ENCODE assay signal across 17 cellular contexts in the genomic region with DNA sequence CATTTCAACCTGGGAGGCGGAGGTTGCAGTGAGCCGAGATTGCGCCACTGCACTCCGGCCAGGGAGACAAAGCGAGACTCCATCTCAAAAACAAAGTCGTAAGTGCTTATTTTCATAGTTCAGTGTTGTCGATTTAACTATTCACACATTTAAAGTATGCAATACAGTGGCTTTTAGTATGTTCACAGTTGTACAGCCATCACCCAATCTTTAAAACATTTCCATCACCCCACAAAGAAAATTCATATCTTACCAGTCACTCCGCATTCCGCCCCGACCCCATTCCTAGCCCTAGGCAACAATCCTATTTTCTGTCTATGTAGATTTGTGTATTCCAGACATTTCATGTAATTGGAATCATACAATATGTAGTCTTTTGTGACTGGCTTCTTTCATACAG. TPM values are rescaled to one million over a fixed set of nuclear protein-coding genes. Genes with fewer than 3 reads are reported as not detected.
DNase-seq lines count a peak whose midpoint lies in the region; ATAC-seq and TF ChIP-seq lines count a peak whose summit lies in the region.
"Had no signal": no experiment of that assay in that cellular context is flagged by ENCODE, and none has a peak within 500 bp of the region (broad histone marks: within the 10 kb centered on the region; RNA-seq: fewer than 3 reads in every experiment).

No MANE protein-coding gene starts in this region.

- H4K8ac ChIP-seq in mesendoderm (ENCODE audit: low read depth, low read length) = no peak overlapping the region

- H3K27ac Mint-ChIP-seq in CD14-positive monocyte (peak overlapping the region in 5 of 7 donors; percentile 3 to 43 (median 10)), T-helper 17 cell (no peak overlapping the region)
- H3K27ac Mint-ChIP-seq in activated CD4-positive, alpha-beta memory T cell treated with anti-CD3 and anti-CD28 coated beads, Interleukin-2, amount 10 ng/mL, durations not matched to agents 7 days and 5 days = peak overlapping the region; percentile 41
- no peak overlapping the region for H3K27ac Mint-ChIP-seq in effector memory CD8-positive, alpha-beta T cell

- H3K4me1 ChIP-seq in mesendoderm (ENCODE audit: control insufficient read depth, low read depth, low read length) = no peaks in the 10 kb centered on the region

- no peak overlapping the region for H2BK15ac ChIP-seq in mesendoderm (replicated peaks; ENCODE audit: low read depth)

- no peaks in the 10 kb centered on the region for H3K9me3 ChIP-seq in T-helper 17 cell (ENCODE audit: control insufficient read depth, low read length, poor library complexity, severe bottlenecking)
- H3K9me3 ChIP-seq: heart right ventricle had no signal

- H3K4me1 Mint-ChIP-seq in CD14-positive monocyte (peaks cover 19% of the 10 kb centered on the region), T-helper 17 cell (peaks cover 46% of the 10 kb centered on the region)
- H3K4me1 Mint-ChIP-seq in activated CD4-positive, alpha-beta memory T cell treated with anti-CD3 and anti-CD28 coated beads, Interleukin-2, amount 10 ng/mL, durations not matched to agents 7 days and 5 days = peaks cover 50% of the 10 kb centered on the region
- peaks cover 28 to 43% of the 10 kb centered on the region in 2 donors for H3K4me1 Mint-ChIP-seq in effector memory CD8-positive, alpha-beta T cell (ENCODE audit: low read depth in 2 of 2)

- peak overlapping the region; percentile 15 for H3K56ac ChIP-seq in mesendoderm (ENCODE audit: low read length)

- no peaks in the 10 kb centered on the region for H3K79me1 ChIP-seq in mesendoderm (ENCODE audit: low read length)

- intact Hi-C loops in CD14-positive monocyte (cut with micrococcal nuclease) = no loop called here

- no CpG with 5 or more reads among the region's 10 CpGs for WGBS in mesendoderm (ENCODE audit: extremely low coverage, insufficient coverage, low lambda C conversion rate)

- no peak overlapping the region for H4K5ac ChIP-seq in mesendoderm (ENCODE audit: low read length)

- POLR2A ChIA-PET in activated CD4-positive, alpha-beta memory T cell treated with anti-CD3 and anti-CD28 coated beads, Interleukin-2, amount 10 ng/mL, durations not matched to agents 7 days and 5 days (lab: Charles Lee) = interaction anchor here (3.4 kb wide), 1 partner anchor 11 kb away, joined by 18 read pairs; the partner anchor contains the start of gene IPO7

- no peak overlapping the region for H3K23ac ChIP-seq in mesendoderm (ENCODE audit: low read length)

- H2AK5ac ChIP-seq in mesendoderm (ENCODE audit: low read length) = no peak overlapping the region

- H2BK120ac ChIP-seq in mesendoderm (ENCODE audit: low read depth, low read length) = no peak overlapping the region

- no peak overlapping the region for H3K4me3 Mint-ChIP-seq in CD14-positive monocyte
- no peak overlapping the region for H3K4me3 Mint-ChIP-seq in activated CD4-positive, alpha-beta memory T cell treated with anti-CD3 and anti-CD28 coated beads, Interleukin-2, amount 10 ng/mL, durations not matched to agents 7 days and 5 days
- H3K4me3 Mint-ChIP-seq in T-helper 17 cell = no peak overlapping the region
- no peak overlapping the region for H3K4me3 Mint-ChIP-seq in effector memory CD8-positive, alpha-beta T cell

- no peaks in the 10 kb centered on the region for H3K27me3 ChIP-seq in mesendoderm (ENCODE audit: insufficient read depth, low read length, poor library complexity)
- H3K27me3 ChIP-seq: heart right ventricle had no signal

- peaks cover 11 to 23% of the 10 kb centered on the region in 2 donors for H3K36me3 Mint-ChIP-seq in CD14-positive monocyte
- peaks cover 35% of the 10 kb centered on the region for H3K36me3 Mint-ChIP-seq in activated CD4-positive, alpha-beta memory T cell treated with anti-CD3 and anti-CD28 coated beads, Interleukin-2, amount 10 ng/mL, durations not matched to agents 7 days and 5 days (ENCODE audit: low read depth)
- peaks cover 3% of the 10 kb centered on the region for H3K36me3 Mint-ChIP-seq in T-helper 17 cell (ENCODE audit: low read depth)
- H3K36me3 Mint-ChIP-seq in effector memory CD8-positive, alpha-beta T cell (ENCODE audit: insufficient read depth) = peaks cover 21% of the 10 kb centered on the region

- H3K9me3 Mint-ChIP-seq in CD14-positive monocyte = no peaks in the 10 kb centered on the region
- H3K9me3 Mint-ChIP-seq in activated CD4-positive, alpha-beta memory T cell treated with anti-CD3 and anti-CD28 coated beads, Interleukin-2, amount 10 ng/mL, durations not matched to agents 7 days and 5 days = no peaks in the 10 kb centered on the region
- H3K9me3 Mint-ChIP-seq in effector memory CD8-positive, alpha-beta T cell = no peaks in the 10 kb centered on the region

- DNase-seq in CD14-positive monocyte (ENCODE audit: low spot score) (no peak), ELR (ENCODE audit: low read depth) (peak; percentile 34), mesendoderm (no peak), NCI-H226 (no peak), T-helper 17 cell (no peak), NCI-H524 (lab: John Stamatoyannopoulos, UW) (no peak)
- DNase-seq in activated CD4-positive, alpha-beta memory T cell treated with anti-CD3 and anti-CD28 coated beads, Interleukin-2, amount 10 ng/mL, durations not matched to agents 7 days and 5 days = no peak
- DNase-seq in effector memory CD8-positive, alpha-beta T cell = no peak
- DNase-seq: activated CD8-positive, alpha-beta memory T cell treated with anti-CD3 and anti-CD28 coated beads, Interleukin-2, amount 50 U/mL, for 48 hours; AML-193; heart right ventricle; islet precursor cell; Kasumi-1; NCI-H1694; stimulated activated CD4-positive, alpha-beta T cell treated with anti-CD3 and anti-CD28 coated beads, Interleukin-4, amount 100 ng/mL, for 24 hours; WERI-Rb-1 had no signal

- H3K79me2 ChIP-seq in mesendoderm (ENCODE audit: control insufficient read depth, insufficient read depth, low read length) = peaks cover 89% of the 10 kb centered on the region

- H2BK5ac ChIP-seq in mesendoderm (ENCODE audit: low read length) = no peak overlapping the region

- ATAC-seq in T-helper 17 cell = no peak
- no peak for ATAC-seq in effector memory CD8-positive, alpha-beta T cell (replicated peaks)
- ATAC-seq: HCT116, heart right ventricle had no signal

- H3K4me3 ChIP-seq in mesendoderm (ENCODE audit: low read length) = no peak overlapping the region
- H3K4me3 ChIP-seq: heart right ventricle had no signal

- H3K27me3 Mint-ChIP-seq in CD14-positive monocyte (ENCODE audit: low read depth in 3 of 3) = peaks cover 0 to 2% (median 0%) of the 10 kb centered on the region in 3 donors
- no peaks in the 10 kb centered on the region for H3K27me3 Mint-ChIP-seq in activated CD4-positive, alpha-beta memory T cell treated with anti-CD3 and anti-CD28 coated beads, Interleukin-2, amount 10 ng/mL, durations not matched to agents 7 days and 5 days
- no peaks in the 10 kb centered on the region for H3K27me3 Mint-ChIP-seq in T-helper 17 cell
- no peaks in the 10 kb centered on the region for H3K27me3 Mint-ChIP-seq in effector memory CD8-positive, alpha-beta T cell

- no peak overlapping the region for H3K4ac ChIP-seq in mesendoderm (ENCODE audit: low read depth, low read length)

- H3K36me3 ChIP-seq in mesendoderm (ENCODE audit: control insufficient read depth, insufficient read depth, low read length) = no peaks in the 10 kb centered on the region

- no peak overlapping the region for H3K18ac ChIP-seq in mesendoderm (ENCODE audit: low read length)

- no peak overlapping the region for H3K9ac ChIP-seq in mesendoderm (ENCODE audit: low read length)

- TF ChIP-seq CTCF in CD14-positive monocyte (IDR thresholded peaks at IDR 0.05) = no peak

- CTCF ChIA-PET in activated CD4-positive, alpha-beta memory T cell treated with anti-CD3 and anti-CD28 coated beads, Interleukin-2, amount 10 ng/mL, durations not matched to agents 7 days and 5 days (lab: Charles Lee) = no interaction called here

- no peak overlapping the region for H3K4me2 ChIP-seq in mesendoderm (ENCODE audit: low read length)

- no peak overlapping the region for H3K27ac ChIP-seq in mesendoderm (ENCODE audit: low read depth, low read length)
- H3K27ac ChIP-seq: heart right ventricle, WERI-Rb-1 had no signal

RNA-seq across cellular contexts. Expression of gene IPO7, which starts 11.9 kb away (rescaled TPM):
- polyA plus RNA-seq in CD14-positive monocyte = 1 to 10 TPM; 7.0 to 8.1 TPM
- total RNA-seq in activated CD4-positive, alpha-beta memory T cell treated with anti-CD3 and anti-CD28 coated beads, Interleukin-2, amount 10 ng/mL, durations not matched to agents 7 days and 5 days = 10 to 100 TPM; 87.4 to 95.7 TPM
- polyA plus RNA-seq in mesendoderm (2013, experiment 1 of 2) = 140 TPM
- 137 TPM for polyA plus RNA-seq in mesendoderm (2013, experiment 2 of 2)
- 10 to 100 TPM; 57.2 to 59.5 TPM for total RNA-seq in T-helper 17 cell

Comparison
In these comparisons a context has a peak if more than half of its experiments do, and no peak if none do; other contexts are left out.
1. H3K27ac Mint-ChIP-seq: peak in CD14-positive monocyte (5 of 7) and activated CD4-positive, alpha-beta memory T cell treated with anti-CD3 and anti-CD28 coated beads, Interleukin-2, amount 10 ng/mL, durations not matched to agents 7 days and 5 days (single experiment); none in T-helper 17 cell (single experiment) and effector memory CD8-positive, alpha-beta T cell (0 of 2).